ENCODE assay signal across 3 cellular contexts in the genomic region with DNA sequence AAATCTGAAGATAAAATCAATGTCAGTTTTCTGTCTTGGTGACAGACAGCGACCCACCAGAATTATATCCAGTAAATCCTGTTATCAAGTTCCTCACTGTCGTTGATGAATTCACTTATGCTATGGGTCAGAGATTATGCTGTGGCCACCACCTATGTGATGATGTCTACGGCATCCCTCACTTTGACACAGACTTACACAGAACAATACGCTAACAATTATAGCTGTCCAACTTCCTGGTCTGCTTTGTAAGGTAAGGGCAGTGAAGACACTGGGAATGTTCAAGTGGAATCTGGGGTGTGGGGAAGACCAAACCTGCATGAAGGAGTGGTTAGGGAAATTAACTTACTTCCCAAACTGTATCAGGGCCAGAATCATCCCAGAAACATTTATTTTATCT.
"Had no signal": no experiment of that assay in that cellular context is flagged by ENCODE, and none has a peak within 500 bp of the region (broad histone marks: within the 10 kb centered on the region; RNA-seq: fewer than 3 reads in every experiment).

No MANE protein-coding gene starts in this region.

- DNase-seq: GDM1, GF-D8 had no signal

- H3K4me3 ChIP-seq: GM12878 had no signal

- ATAC-seq: GM12878 had no signal
